ENCODE assay signal across 9 cellular contexts in genomic region chr2:238263204-238264071, GRCh38. TPM values are rescaled to one million over a fixed set of nuclear protein-coding genes. Genes with fewer than 3 reads are reported as not detected.
DNase-seq lines count a peak whose midpoint lies in the region; ATAC-seq and TF ChIP-seq lines count a peak whose summit lies in the region.
"Had no signal": no experiment of that assay in that cellular context is flagged by ENCODE, and none has a peak within 500 bp of the region (broad histone marks: within the 10 kb centered on the region; RNA-seq: fewer than 3 reads in every experiment).

No MANE protein-coding gene starts in this region.

- H3K14ac ChIP-seq in H9 (ENCODE audit: insufficient read depth, low read length): no peak overlapping the region

- no peak overlapping the region for H3K18ac ChIP-seq in H9 (ENCODE audit: insufficient read length, low read depth, low read length)

- peaks cover 3 to 8% of the 10 kb centered on the region in 2 experiments for H3K4me1 Mint-ChIP-seq in H9

- no peak overlapping the region for H4K8ac ChIP-seq in H9 (replicated peaks; ENCODE audit: insufficient read length, low read depth, low read length)

- H2BK5ac ChIP-seq in H9 (ENCODE audit: insufficient read length, low read length): no peak overlapping the region

- no peaks in the 10 kb centered on the region for H3K27me3 ChIP-seq in H9 (ENCODE audit: insufficient read depth, low read length)

- H2AK5ac ChIP-seq in H9 (ENCODE audit: insufficient read length, low read length): no peak overlapping the region

- no peak overlapping the region for H2BK120ac ChIP-seq in H9 (ENCODE audit: low read depth, low read length, poor library complexity, severe bottlenecking)

- no peak overlapping the region; a peak in 1 of 5 replicates for H3K4me3 Mint-ChIP-seq in H9
- H3K4me3 Mint-ChIP-seq: IgD-negative memory B cell had no signal

- peak; percentile 87 for TF ChIP-seq CTCF in H9 (conservative IDR thresholded peaks at IDR 0.05)

- no CpG with 5 or more reads among the region's 13 CpGs for WGBS in H9 (ENCODE audit: extremely low coverage, insufficient read length, low lambda C conversion rate)

- H3K4ac ChIP-seq in H9 (ENCODE audit: low read depth, low read length): no peak overlapping the region

- H3K9me3 Mint-ChIP-seq in H9: no peaks in the 10 kb centered on the region
- H3K9me3 Mint-ChIP-seq: IgD-negative memory B cell had no signal

- H3K79me1 ChIP-seq in H9 (ENCODE audit: insufficient read depth, low read depth, low read length, poor library complexity, severe bottlenecking): no peaks in the 10 kb centered on the region

- no peak overlapping the region for H3T11ph ChIP-seq in H9 (ENCODE audit: low read length)

- H2BK20ac ChIP-seq in H9 (ENCODE audit: low read depth, low read length, poor library complexity, severe bottlenecking): no peak overlapping the region

- no peak overlapping the region for H2AFZ ChIP-seq in H9 (ENCODE audit: low read length)

- no peak overlapping the region for H3K4me2 ChIP-seq in H9 (ENCODE audit: insufficient read depth, insufficient read length, low read length)

- DNase-seq in C1 segment of cervical spinal cord (lab: John Stamatoyannopoulos, UW): peak; percentile 7 to 87 (median 80)
- peak; percentile 94 for DNase-seq in H9
- DNase-seq in NCI-H748 (lab: John Stamatoyannopoulos, UW; ENCODE audit: unreplicated experiment): peak; percentile 72
- DNase-seq in activated CD4-positive, alpha-beta T cell treated with anti-CD3 and anti-CD28 coated beads, Interleukin-2, amount 50 U/mL, for 4 hours: peak; percentile 70 to 72
- DNase-seq in effector CD4-positive, alpha-beta T cell: peak; percentile 65
- DNase-seq in lung microvascular endothelial cell (ENCODE audit: low read depth in 2 of 2): peak; percentile 91 to 93
- DNase-seq in stimulated activated CD4-positive, alpha-beta T cell treated with anti-CD3 and anti-CD28 coated beads, TNF-alpha, amount 100 ng/mL, for 48 hours (ENCODE audit: low read depth in 3 of 3): peak in 2 of 3 donors; percentile 50 to 64

- no peaks in the 10 kb centered on the region for H4K20me1 ChIP-seq in H9 (ENCODE audit: control insufficient read depth, insufficient read depth, insufficient read length)

- H3K4me1 ChIP-seq in H9 (ENCODE audit: insufficient read depth, low read length): no peaks in the 10 kb centered on the region

- no peak overlapping the region for H3K9ac ChIP-seq in H9 (ENCODE audit: extremely low read depth, insufficient read length, low read length)

- H3K23ac ChIP-seq in H9 (ENCODE audit: insufficient read length, low read depth, low read length): no peak overlapping the region

- no peaks in the 10 kb centered on the region for H3K23me2 ChIP-seq in H9 (ENCODE audit: insufficient read length, low read depth, low read length, poor library complexity, severe bottlenecking)

- H4K5ac ChIP-seq in H9 (ENCODE audit: insufficient read length, low read depth, low read length): no peak overlapping the region

- H3K27ac Mint-ChIP-seq in H9: peak overlapping the region; percentile 68 to 95 (median 72); a peak in 6 of 7 replicates
- H3K27ac Mint-ChIP-seq: IgD-negative memory B cell had no signal

- no peaks in the 10 kb centered on the region for H3K27me3 Mint-ChIP-seq in H9 (ENCODE audit: low read depth)
- H3K27me3 Mint-ChIP-seq: IgD-negative memory B cell had no signal

- H2BK12ac ChIP-seq in H9 (ENCODE audit: insufficient read length, low read depth, low read length): no peak overlapping the region

- ATAC-seq in HG03432 (IDR thresholded peaks at IDR 0.05; ENCODE audit: unreplicated experiment): no peak

- H4K91ac ChIP-seq in H9 (ENCODE audit: insufficient read length, low read depth, low read length): no peak overlapping the region

- H2BK15ac ChIP-seq in H9 (ENCODE audit: low read depth, low read length): no peak overlapping the region

- H3K9me3 ChIP-seq in H9 (ENCODE audit: control insufficient read depth, low read depth, low read length): no peaks in the 10 kb centered on the region

- peaks cover 0 to 24% (median 14%) of the 10 kb centered on the region in 3 experiments; a peak in 5 of 7 replicates for H3K36me3 Mint-ChIP-seq in H9 (ENCODE audit: insufficient read depth in 1 of 3, low read depth in 3 of 3)

- no peak overlapping the region for H3K27ac ChIP-seq in H9 (ENCODE audit: insufficient read length, low read depth, low read length)

- no peaks in the 10 kb centered on the region for H3K79me2 ChIP-seq in H9 (ENCODE audit: insufficient read depth, low read length)

- H3K56ac ChIP-seq in H9 (ENCODE audit: insufficient read length, low read depth, low read length): no peak overlapping the region

RNA-seq across cellular contexts. Expression of gene HES6, which starts 23.6 kb away (rescaled TPM):
- 27.1 and 27.7 TPM in 2 replicates for total RNA-seq in H9 (2021)
- total RNA-seq in lung microvascular endothelial cell: 1.5 and 2.6 TPM in 2 replicates

RNA-seq across cellular contexts. Expression of gene PER2, which starts 25.0 kb away (rescaled TPM):
- total RNA-seq in H9 (2021) (12.1 and 12.9 TPM in 2 replicates), lung microvascular endothelial cell (1.1 and 1.2 TPM in 2 replicates)

RNA-seq across cellular contexts. Expression of gene TRAF3IP1, which starts 56.9 kb away (rescaled TPM):
- 12.9 and 16.4 TPM in 2 replicates for total RNA-seq in H9 (2021)
- 2.6 and 4.6 TPM in 2 replicates for total RNA-seq in lung microvascular endothelial cell

RNA-seq across cellular contexts. Expression of gene ILKAP, which starts 59.9 kb away (rescaled TPM):
- total RNA-seq in H9 (2021) (40.3 and 41.5 TPM in 2 replicates), lung microvascular endothelial cell (12.0 and 19.6 TPM in 2 replicates)
